In the genomic region with DNA sequence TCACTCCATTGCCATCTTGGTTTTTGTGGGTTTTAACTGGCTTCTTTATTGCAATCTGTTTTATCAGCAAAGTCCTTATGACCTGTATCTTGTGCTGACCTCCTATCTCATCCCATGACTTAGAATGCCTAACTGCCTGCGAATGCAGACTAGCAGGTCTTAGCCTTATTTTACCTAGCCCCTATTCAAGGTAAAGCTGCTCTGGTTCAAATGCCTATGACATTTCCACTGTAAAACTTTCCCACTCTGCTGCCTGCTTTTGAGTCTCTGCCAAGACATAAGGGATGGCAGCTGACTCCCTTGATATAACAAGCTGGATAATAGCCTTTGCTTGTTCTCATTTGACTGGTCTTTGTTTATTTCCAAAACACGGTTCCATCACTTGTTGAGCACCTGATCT, we compare ENCODE assay signal across 27 cellular contexts.
"Had no signal": no experiment of that assay in that cellular context is flagged by ENCODE, and none has a peak within 500 bp of the region (broad histone marks: within the 10 kb centered on the region; RNA-seq: fewer than 3 reads in every experiment).

No MANE protein-coding gene starts in this region.

- H3K27ac Mint-ChIP-seq: activated CD4-positive, alpha-beta memory T cell treated with anti-CD3 and anti-CD28 coated beads, Interleukin-2, amount 10 ng/mL, durations not matched to agents 7 days and 5 days; activated naive CD4-positive, alpha-beta T cell treated with anti-CD3 and anti-CD28 coated beads for 36 hours; activated naive CD8-positive, alpha-beta T cell; activated T-helper 17 cell treated with anti-CD3 and anti-CD28 coated beads, Interleukin-2, amount 50 U/mL, for 72 hours had no signal

- H3K4me3 Mint-ChIP-seq: activated CD4-positive, alpha-beta memory T cell treated with anti-CD3 and anti-CD28 coated beads, Interleukin-2, amount 10 ng/mL, durations not matched to agents 7 days and 5 days; activated naive CD4-positive, alpha-beta T cell treated with anti-CD3 and anti-CD28 coated beads for 36 hours; activated naive CD8-positive, alpha-beta T cell; activated T-helper 17 cell treated with anti-CD3 and anti-CD28 coated beads, Interleukin-2, amount 50 U/mL, for 72 hours; brain had no signal

- DNase-seq: activated CD4-positive, alpha-beta memory T cell treated with anti-CD3 and anti-CD28 coated beads, Interleukin-2, amount 10 ng/mL, durations not matched to agents 7 days and 5 days; activated CD4-positive, alpha-beta T cell treated with anti-CD3 and anti-CD28 coated beads, Interleukin-2, amount 50 U/mL, for 1 hour; activated CD4-positive, CD25-positive, alpha-beta regulatory T cell; activated gamma-delta T cell; activated naive CD4-positive, alpha-beta T cell treated with anti-CD3 and anti-CD28 coated beads for 36 hours; activated T-cell treated with anti-CD3 and anti-CD28 coated beads for 4 hours; activated T-cell treated with anti-CD3 and anti-CD28 coated beads, Interleukin-2, amount 50 U/mL, for 48 hours; amygdala; MG63; MV-4-11; NCI-H1092 treated with DMSO at 0.1 percent for 48 hours; NCI-H1436 treated with DMSO at 0.1 percent for 48 hours; NCI-H2029; NCI-H2227 treated with DMSO at 0.1 percent for 48 hours; NCI-H446 treated with DMSO at 0.1 percent for 48 hours; NCI-H526; NCI-H82; SHP77 treated with DMSO at 0.1 percent for 48 hours; T-helper 1 cell had no signal

- H3K27ac ChIP-seq: cardiac muscle cell, SK-N-MC, VCaP had no signal

- ATAC-seq: activated T-helper 17 cell treated with anti-CD3 and anti-CD28 coated beads, Interleukin-2, amount 50 U/mL, for 72 hours had no signal

- H3K36me3 ChIP-seq: cardiac muscle cell, MG63 had no signal

- H3K27me3 ChIP-seq: cardiac muscle cell, MG63 had no signal

- FAIRE-seq: astrocyte, RCC 7860 had no signal

- H3K9me3 Mint-ChIP-seq: activated CD4-positive, alpha-beta memory T cell treated with anti-CD3 and anti-CD28 coated beads, Interleukin-2, amount 10 ng/mL, durations not matched to agents 7 days and 5 days had no signal

- H3K27me3 Mint-ChIP-seq: activated CD4-positive, alpha-beta memory T cell treated with anti-CD3 and anti-CD28 coated beads, Interleukin-2, amount 10 ng/mL, durations not matched to agents 7 days and 5 days had no signal

- H3K4me3 ChIP-seq: cardiac muscle cell, MG63, SK-N-MC had no signal

- H3K36me3 Mint-ChIP-seq: activated naive CD8-positive, alpha-beta T cell had no signal

- H3K4me1 Mint-ChIP-seq: activated CD4-positive, alpha-beta memory T cell treated with anti-CD3 and anti-CD28 coated beads, Interleukin-2, amount 10 ng/mL, durations not matched to agents 7 days and 5 days; activated T-helper 17 cell treated with anti-CD3 and anti-CD28 coated beads, Interleukin-2, amount 50 U/mL, for 72 hours had no signal
